Comparison of ENCODE assay signal across 9 cellular contexts in genomic region chr16:4290236-4290830, GRCh38. TPM values are rescaled to one million over a fixed set of nuclear protein-coding genes. Genes with fewer than 3 reads are reported as not detected.
DNase-seq lines count a peak whose midpoint lies in the region; ATAC-seq and TF ChIP-seq lines count a peak whose summit lies in the region.
"Had no signal": no experiment of that assay in that cellular context is flagged by ENCODE, and none has a peak within 500 bp of the region (broad histone marks: within the 10 kb centered on the region; RNA-seq: fewer than 3 reads in every experiment).

No MANE protein-coding gene starts in this region.

- no peaks in the 10 kb centered on the region for H3K36me3 Mint-ChIP-seq in naive thymus-derived CD4-positive, alpha-beta T cell

- H3K4me1 Mint-ChIP-seq in naive thymus-derived CD4-positive, alpha-beta T cell, result peaks cover 3 to 10% (median 5%) of the 10 kb centered on the region in 7 donors

- intact Hi-C loops in naive thymus-derived CD4-positive, alpha-beta T cell (cut with micrococcal nuclease), result no loop called here

- no peak overlapping the region for H3K9ac ChIP-seq in liver (ENCODE audit: low read depth in 1 of 2, low read length in 2 of 2)

- CTCF ChIA-PET in naive thymus-derived CD4-positive, alpha-beta T cell (lab: Charles Lee), result interaction anchor here (0.7 to 3.6 kb wide), 6 partner anchors 16 to 351 kb away, joined by 3 to 21 read pairs (median 6); no protein-coding TSS in a partner anchor

- DNase-seq in BE2C (no peak), HT-29 (ENCODE audit: low spot score) (peak; percentile 72), amniotic stem cell (lab: John Stamatoyannopoulos, UW) (peak; percentile 15)
- DNase-seq in activated naive CD4-positive, alpha-beta T cell treated with anti-CD3 and anti-CD28 coated beads, Interleukin-2, amount 50 U/mL, for 16 hours, result no peak
- no peak for DNase-seq in activated CD4-positive, alpha-beta T cell treated with anti-CD3 and anti-CD28 coated beads, Interleukin-2, amount 50 U/mL, for 48 hours
- no peak for DNase-seq in naive thymus-derived CD4-positive, alpha-beta T cell

- H3K4me3 Mint-ChIP-seq in naive thymus-derived CD4-positive, alpha-beta T cell, result no peak overlapping the region

- WGBS in liver, result 82% methylated on average over 8 of the region's 8 CpGs

- H3K27ac Mint-ChIP-seq in naive thymus-derived CD4-positive, alpha-beta T cell, result peak overlapping the region in 2 of 9 donors; percentile 10 to 45

- H3K9me3 Mint-ChIP-seq in naive thymus-derived CD4-positive, alpha-beta T cell, result no peaks in the 10 kb centered on the region

- ATAC-seq in GM18505 (IDR thresholded peaks at IDR 0.05; ENCODE audit: unreplicated experiment), result no peak
- ATAC-seq in naive thymus-derived CD4-positive, alpha-beta T cell, result no peak

- peak in 1 of 2 donors; percentile 20 for TF ChIP-seq RAD21 in liver (IDR thresholded peaks at IDR 0.05)

- POLR2A ChIA-PET in naive thymus-derived CD4-positive, alpha-beta T cell (lab: Charles Lee), result no interaction called here

- no peaks in the 10 kb centered on the region for H3K9me3 ChIP-seq in BE2C
- no peaks in the 10 kb centered on the region for H3K9me3 ChIP-seq in liver (ENCODE audit: control insufficient read depth in 4 of 4, low read length in 3 of 4)
- no peaks in the 10 kb centered on the region for H3K9me3 ChIP-seq in naive thymus-derived CD4-positive, alpha-beta T cell (ENCODE audit: control insufficient read depth in 2 of 3, low read length in 3 of 3)
- H3K9me3 ChIP-seq: neutrophil had no signal

- H3K4me1 ChIP-seq in BE2C, result peaks cover 9% of the 10 kb centered on the region
- H3K4me1 ChIP-seq in liver (ENCODE audit: control insufficient read depth in 4 of 4, insufficient read depth in 4 of 4, low read length in 3 of 4), result peaks cover 2 to 17% (median 7%) of the 10 kb centered on the region in 4 donors
- peaks cover 6 to 7% of the 10 kb centered on the region in 2 donors for H3K4me1 ChIP-seq in naive thymus-derived CD4-positive, alpha-beta T cell (ENCODE audit: control insufficient read depth in 2 of 2, insufficient read depth in 2 of 2, low read length in 2 of 2)

- H3K27ac ChIP-seq in liver (ENCODE audit: low read depth in 1 of 2, low read length in 2 of 2), result peak overlapping the region in 1 of 2 donors; percentile 19
- no peak overlapping the region for H3K27ac ChIP-seq in naive thymus-derived CD4-positive, alpha-beta T cell (ENCODE audit: low read depth, low read length)
- H3K27ac ChIP-seq: neutrophil had no signal

- no peaks in the 10 kb centered on the region for H3K27me3 ChIP-seq in BE2C
- no peaks in the 10 kb centered on the region for H3K27me3 ChIP-seq in liver (ENCODE audit: control insufficient read depth in 4 of 4, insufficient read depth in 4 of 4, low read length in 3 of 4)
- H3K27me3 ChIP-seq in naive thymus-derived CD4-positive, alpha-beta T cell (ENCODE audit: control insufficient read depth in 2 of 2, insufficient read depth in 2 of 2, low read length in 2 of 2), result no peaks in the 10 kb centered on the region

- H3K27me3 Mint-ChIP-seq in naive thymus-derived CD4-positive, alpha-beta T cell, result peaks cover 0 to 13% (median 0%) of the 10 kb centered on the region in 5 donors

- TF ChIP-seq CTCF in BE2C (IDR thresholded peaks at IDR 0.05; ENCODE audit: low read depth, low read length) (peak; percentile 29), liver (IDR thresholded peaks at IDR 0.05; ENCODE audit: low read depth, low read length, missing input control) (no peak)

- no peak for TF ChIP-seq POLR2A in GM18505 (IDR thresholded peaks at IDR 0.05; ENCODE audit: borderline replicate concordance, extremely low read depth, insufficient read depth, insufficient read length)

- H3K36me3 ChIP-seq in BE2C, result no peaks in the 10 kb centered on the region
- H3K36me3 ChIP-seq in liver (ENCODE audit: control insufficient read depth in 4 of 4, insufficient read depth in 3 of 4, low read depth in 1 of 4, low read length in 3 of 4), result no peaks in the 10 kb centered on the region
- no peaks in the 10 kb centered on the region for H3K36me3 ChIP-seq in naive thymus-derived CD4-positive, alpha-beta T cell (ENCODE audit: control insufficient read depth in 2 of 3, insufficient read depth in 3 of 3, low read length in 3 of 3)
- H3K36me3 ChIP-seq: neutrophil had no signal

- no peak overlapping the region for H3K4me3 ChIP-seq in BE2C (ENCODE audit: low read depth, low read length)
- H3K4me3 ChIP-seq in liver (ENCODE audit: low read depth in 1 of 3, low read length in 3 of 3), result no peak overlapping the region
- no peak overlapping the region for H3K4me3 ChIP-seq in naive thymus-derived CD4-positive, alpha-beta T cell (ENCODE audit: low read length)

TF ChIP-seq in liver, 16 proteins besides CTCF, POLR2A, EP300 and RAD21:
- TF ChIP-seq SP1 (IDR thresholded peaks at IDR 0.05) (peak; percentile 8), ZBTB33 (IDR thresholded peaks at IDR 0.05) (no peak), FOXA1 (IDR thresholded peaks at IDR 0.05) (no peak), TAF1 (conservative IDR thresholded peaks at IDR 0.05) (no peak), ATF3 (IDR thresholded peaks at IDR 0.05) (peak; percentile 85), JUND (IDR thresholded peaks at IDR 0.05) (peak; percentile 90 to 96), HNF4A (conservative IDR thresholded peaks at IDR 0.05) (peak in 1 of 2 donors; percentile 26), RXRA (IDR thresholded peaks at IDR 0.05) (peak; percentile 12 to 55), REST (IDR thresholded peaks at IDR 0.05) (peak; percentile 27)

RNA-seq across cellular contexts. Expression of gene TFAP4, which starts 17.5 kb away (rescaled TPM):
- polyA plus RNA-seq in BE2C (2012; ENCODE audit: insufficient read depth, insufficient read length, low read depth), result 40.1 TPM
- total RNA-seq in HT-29 (2014; rRNA removed; shearing (Covaris generic)), result 40.7 and 51.7 TPM in 2 replicates
- 1 to 10 TPM; 2.8 to 3.8 TPM for total RNA-seq in liver
- polyA plus RNA-seq in liver, result 1 to 10 TPM; 1.5 to 3.5 TPM
- total RNA-seq in naive thymus-derived CD4-positive, alpha-beta T cell, result 10 to 100 TPM; 14.9 to 35.8 (median 25.3) TPM
- polyA plus RNA-seq in naive thymus-derived CD4-positive, alpha-beta T cell, result 1 to 10 TPM; 1.3 to 2.1 TPM

RNA-seq across cellular contexts. Expression of gene GLIS2, which starts 25.5 kb away (rescaled TPM):
- 45.4 TPM for polyA plus RNA-seq in BE2C (2012; ENCODE audit: insufficient read depth, insufficient read length, low read depth)
- 6.7 and 7.4 TPM in 2 replicates for total RNA-seq in HT-29 (2014; rRNA removed; shearing (Covaris generic))
- 1 to 10 TPM; 1.0 to 1.2 TPM for total RNA-seq in liver
- polyA plus RNA-seq in liver, result 1 to 10 TPM in 1 of 2 donors, under 1 TPM in 1; 0.68 to 1.4 TPM
- under 1 TPM in 1 of 5 experiments, not detected in 4; 0.53 TPM for total RNA-seq in naive thymus-derived CD4-positive, alpha-beta T cell
- not detected for polyA plus RNA-seq in naive thymus-derived CD4-positive, alpha-beta T cell

RNA-seq across cellular contexts. Expression of gene SRL, which starts 48.5 kb away (rescaled TPM):
- polyA plus RNA-seq in BE2C (2012; ENCODE audit: insufficient read depth, insufficient read length, low read depth), result 0.11 TPM
- 0.03 TPM in 1 of 2 replicates, not detected in the other for total RNA-seq in HT-29 (2014; rRNA removed; shearing (Covaris generic))
- total RNA-seq in liver, result under 1 TPM; 0.14 to 0.17 TPM
- polyA plus RNA-seq in liver, result under 1 TPM; 0.17 to 0.22 TPM
- not detected for total RNA-seq in naive thymus-derived CD4-positive, alpha-beta T cell
- not detected for polyA plus RNA-seq in naive thymus-derived CD4-positive, alpha-beta T cell

Comparison
In these comparisons a context has a peak if more than half of its experiments do, and no peak if none do; other contexts are left out.
1. DNase-seq: peak in HT-29 (single experiment) and amniotic stem cell (single experiment); none in BE2C (single experiment), activated naive CD4-positive, alpha-beta T cell treated with anti-CD3 and anti-CD28 coated beads, Interleukin-2, amount 50 U/mL, for 16 hours (single experiment), activated CD4-positive, alpha-beta T cell treated with anti-CD3 and anti-CD28 coated beads, Interleukin-2, amount 50 U/mL, for 48 hours (0 of 2) and naive thymus-derived CD4-positive, alpha-beta T cell (0 of 9).